In genomic region chr20:5070570-5070969, GRCh38 we compare ENCODE assay signal across 1 cellular context.
TF ChIP-seq lines count a peak whose summit lies in the region.

No MANE protein-coding gene starts in this region.

TF ChIP-seq in HepG2, 621 proteins besides CTCF, POLR2A, EP300 and RAD21 (continues in another document):
- TF ChIP-seq SOX6 (IDR thresholded peaks at IDR 0.05) (no peak), SOX6 (CRISPR knock-in tag; IDR thresholded peaks at IDR 0.05) (peak; percentile 49; the same call in 1 of the 2 replicates), TBX2 (CRISPR knock-in tag; IDR thresholded peaks at IDR 0.05; ENCODE audit: borderline replicate concordance) (peak; percentile 57; the same call in 1 of the 2 replicates), TEAD2 (CRISPR knock-in tag; IDR thresholded peaks at IDR 0.05) (no peak), NR2F2 (IDR thresholded peaks at IDR 0.05; ENCODE audit: borderline replicate concordance, low read depth) (peak; percentile 47; the same call in 1 of the 2 replicates), ZMYM4 (CRISPR knock-in tag; IDR thresholded peaks at IDR 0.05) (0 out of 2 replicates have a peak, but pooled peaks have one; percentile 7), ATF2 (CRISPR knock-in tag; IDR thresholded peaks at IDR 0.05) (0 out of 2 replicates have a peak, but pooled peaks have one; percentile 21), HNF4A (CRISPR knock-in tag; IDR thresholded peaks at IDR 0.05) (peak; percentile 43), NR2F6 (IDR thresholded peaks at IDR 0.05) (peak; percentile 76), NR2F6 (CRISPR knock-in tag; IDR thresholded peaks at IDR 0.05) (peak; percentile 46; the same call in 1 of the 2 replicates), FOXA1 (IDR thresholded peaks at IDR 0.05) (peak; percentile 43; the same call in 1 of the 2 replicates), FOXA1 (CRISPR knock-in tag; IDR thresholded peaks at IDR 0.05) (peak; percentile 30; the same call in 1 of the 2 replicates), ARID5B (CRISPR knock-in tag; IDR thresholded peaks at IDR 0.05) (peak; percentile 39; the same call in 1 of the 2 replicates), TBX3 (IDR thresholded peaks at IDR 0.05; ENCODE audit: borderline replicate concordance) (peak; percentile 79; the same call in 1 of the 2 replicates), ETV5 (CRISPR knock-in tag; IDR thresholded peaks at IDR 0.05; ENCODE audit: borderline replicate concordance) (no peak), NFIC (IDR thresholded peaks at IDR 0.05; ENCODE audit: low read length) (0 out of 2 replicates have a peak, but pooled peaks have one; percentile 28), ZNF609 (CRISPR knock-in tag; IDR thresholded peaks at IDR 0.05; ENCODE audit: borderline replicate concordance) (peak; percentile 24; the same call in 1 of the 2 replicates), FOXA3 (CRISPR knock-in tag; IDR thresholded peaks at IDR 0.05) (peak; percentile 40; the same call in 1 of the 2 replicates), RARA (CRISPR knock-in tag; IDR thresholded peaks at IDR 0.05) (peak; percentile 58), HMG20B (CRISPR knock-in tag; conservative IDR thresholded peaks at IDR 0.05) (0 out of 2 replicates have a peak, but pooled peaks have one; percentile 48), GATAD2A (CRISPR knock-in tag; IDR thresholded peaks at IDR 0.05) (0 out of 2 replicates have a peak, but pooled peaks have one; percentile 22), PAXIP1 (CRISPR knock-in tag; conservative IDR thresholded peaks at IDR 0.05) (0 out of 2 replicates have a peak, but pooled peaks have one; percentile 19), PHF21A (CRISPR knock-in tag; IDR thresholded peaks at IDR 0.05) (0 out of 2 replicates have a peak, but pooled peaks have one; percentile 36), CEBPG (CRISPR knock-in tag; IDR thresholded peaks at IDR 0.05) (no peak), NR2F1 (CRISPR knock-in tag; IDR thresholded peaks at IDR 0.05) (peak; percentile 7 to 74; a peak in 2 of 4 replicates), FOXP4 (CRISPR knock-in tag; IDR thresholded peaks at IDR 0.05) (peak; percentile 36; the same call in 1 of the 2 replicates), FOXC1 (CRISPR knock-in tag; IDR thresholded peaks at IDR 0.05; ENCODE audit: borderline replicate concordance) (no peak)
- TF ChIP-seq, protein P1, sequence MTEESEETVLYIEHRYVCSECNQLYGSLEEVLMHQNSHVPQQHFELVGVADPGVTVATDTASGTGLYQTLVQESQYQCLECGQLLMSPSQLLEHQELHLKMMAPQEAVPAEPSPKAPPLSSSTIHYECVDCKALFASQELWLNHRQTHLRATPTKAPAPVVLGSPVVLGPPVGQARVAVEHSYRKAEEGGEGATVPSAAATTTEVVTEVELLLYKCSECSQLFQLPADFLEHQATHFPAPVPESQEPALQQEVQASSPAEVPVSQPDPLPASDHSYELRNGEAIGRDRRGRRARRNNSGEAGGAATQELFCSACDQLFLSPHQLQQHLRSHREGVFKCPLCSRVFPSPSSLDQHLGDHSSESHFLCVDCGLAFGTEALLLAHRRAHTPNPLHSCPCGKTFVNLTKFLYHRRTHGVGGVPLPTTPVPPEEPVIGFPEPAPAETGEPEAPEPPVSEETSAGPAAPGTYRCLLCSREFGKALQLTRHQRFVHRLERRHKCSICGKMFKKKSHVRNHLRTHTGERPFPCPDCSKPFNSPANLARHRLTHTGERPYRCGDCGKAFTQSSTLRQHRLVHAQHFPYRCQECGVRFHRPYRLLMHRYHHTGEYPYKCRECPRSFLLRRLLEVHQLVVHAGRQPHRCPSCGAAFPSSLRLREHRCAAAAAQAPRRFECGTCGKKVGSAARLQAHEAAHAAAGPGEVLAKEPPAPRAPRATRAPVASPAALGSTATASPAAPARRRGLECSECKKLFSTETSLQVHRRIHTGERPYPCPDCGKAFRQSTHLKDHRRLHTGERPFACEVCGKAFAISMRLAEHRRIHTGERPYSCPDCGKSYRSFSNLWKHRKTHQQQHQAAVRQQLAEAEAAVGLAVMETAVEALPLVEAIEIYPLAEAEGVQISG (CRISPR knock-in tag; IDR thresholded peaks at IDR 0.05): no peak
- TF ChIP-seq, protein P2, sequence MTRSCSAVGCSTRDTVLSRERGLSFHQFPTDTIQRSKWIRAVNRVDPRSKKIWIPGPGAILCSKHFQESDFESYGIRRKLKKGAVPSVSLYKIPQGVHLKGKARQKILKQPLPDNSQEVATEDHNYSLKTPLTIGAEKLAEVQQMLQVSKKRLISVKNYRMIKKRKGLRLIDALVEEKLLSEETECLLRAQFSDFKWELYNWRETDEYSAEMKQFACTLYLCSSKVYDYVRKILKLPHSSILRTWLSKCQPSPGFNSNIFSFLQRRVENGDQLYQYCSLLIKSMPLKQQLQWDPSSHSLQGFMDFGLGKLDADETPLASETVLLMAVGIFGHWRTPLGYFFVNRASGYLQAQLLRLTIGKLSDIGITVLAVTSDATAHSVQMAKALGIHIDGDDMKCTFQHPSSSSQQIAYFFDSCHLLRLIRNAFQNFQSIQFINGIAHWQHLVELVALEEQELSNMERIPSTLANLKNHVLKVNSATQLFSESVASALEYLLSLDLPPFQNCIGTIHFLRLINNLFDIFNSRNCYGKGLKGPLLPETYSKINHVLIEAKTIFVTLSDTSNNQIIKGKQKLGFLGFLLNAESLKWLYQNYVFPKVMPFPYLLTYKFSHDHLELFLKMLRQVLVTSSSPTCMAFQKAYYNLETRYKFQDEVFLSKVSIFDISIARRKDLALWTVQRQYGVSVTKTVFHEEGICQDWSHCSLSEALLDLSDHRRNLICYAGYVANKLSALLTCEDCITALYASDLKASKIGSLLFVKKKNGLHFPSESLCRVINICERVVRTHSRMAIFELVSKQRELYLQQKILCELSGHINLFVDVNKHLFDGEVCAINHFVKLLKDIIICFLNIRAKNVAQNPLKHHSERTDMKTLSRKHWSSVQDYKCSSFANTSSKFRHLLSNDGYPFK (CRISPR knock-in tag; IDR thresholded peaks at IDR 0.05; ENCODE audit: borderline replicate concordance): no peak
- TF ChIP-seq, protein P3, sequence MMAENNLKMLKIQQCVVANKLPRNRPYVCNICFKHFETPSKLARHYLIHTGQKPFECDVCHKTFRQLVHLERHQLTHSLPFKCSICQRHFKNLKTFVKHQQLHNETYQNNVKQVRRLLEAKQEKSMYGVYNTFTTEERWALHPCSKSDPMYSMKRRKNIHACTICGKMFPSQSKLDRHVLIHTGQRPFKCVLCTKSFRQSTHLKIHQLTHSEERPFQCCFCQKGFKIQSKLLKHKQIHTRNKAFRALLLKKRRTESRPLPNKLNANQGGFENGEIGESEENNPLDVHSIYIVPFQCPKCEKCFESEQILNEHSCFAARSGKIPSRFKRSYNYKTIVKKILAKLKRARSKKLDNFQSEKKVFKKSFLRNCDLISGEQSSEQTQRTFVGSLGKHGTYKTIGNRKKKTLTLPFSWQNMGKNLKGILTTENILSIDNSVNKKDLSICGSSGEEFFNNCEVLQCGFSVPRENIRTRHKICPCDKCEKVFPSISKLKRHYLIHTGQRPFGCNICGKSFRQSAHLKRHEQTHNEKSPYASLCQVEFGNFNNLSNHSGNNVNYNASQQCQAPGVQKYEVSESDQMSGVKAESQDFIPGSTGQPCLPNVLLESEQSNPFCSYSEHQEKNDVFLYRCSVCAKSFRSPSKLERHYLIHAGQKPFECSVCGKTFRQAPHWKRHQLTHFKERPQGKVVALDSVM (CRISPR knock-in tag; IDR thresholded peaks at IDR 0.05): peak; percentile 81; the same call in 1 of the 2 replicates
